Comparison of ENCODE assay signal across 1 cellular context in the genomic region with DNA sequence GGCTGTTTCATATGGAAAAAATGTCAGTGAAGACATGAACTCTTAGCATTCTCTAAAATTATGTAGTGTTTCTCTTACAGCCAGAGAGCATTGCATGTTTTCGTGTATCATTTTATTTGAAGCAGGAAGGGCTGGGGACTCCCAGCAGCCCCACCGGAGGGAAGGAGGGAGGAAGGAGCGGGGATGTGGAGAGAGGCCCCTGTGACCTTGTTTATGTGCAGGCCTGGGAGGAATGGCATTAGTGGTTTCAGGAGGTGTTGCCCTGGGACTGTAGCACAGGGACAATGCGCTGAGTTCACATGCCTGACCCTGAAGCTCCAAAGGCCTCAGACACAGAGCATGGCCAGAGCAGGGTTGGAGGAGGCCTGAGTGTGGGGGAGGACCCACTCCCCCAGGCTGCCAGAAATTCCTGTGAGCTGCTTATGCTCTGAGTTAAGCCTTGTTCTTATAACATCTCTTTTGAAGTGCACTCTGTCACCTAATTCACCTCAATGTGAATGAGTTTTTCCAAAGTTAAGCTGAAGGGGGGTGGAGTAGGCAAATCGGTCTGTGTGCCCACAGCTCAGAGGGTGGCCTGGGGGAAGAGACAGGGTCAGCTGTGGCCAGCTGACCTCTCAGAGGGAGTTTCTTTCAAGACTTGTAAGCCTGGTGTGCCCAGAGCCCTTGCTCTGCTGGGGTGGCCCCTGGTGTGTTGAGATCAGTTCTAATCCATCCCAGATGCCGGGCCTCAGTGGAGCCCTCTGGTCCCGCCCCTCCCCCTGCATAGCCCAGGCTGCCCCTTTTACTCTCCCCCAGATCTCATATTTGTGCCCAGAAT.
TF ChIP-seq lines count a peak whose summit lies in the region.

No MANE protein-coding gene starts in this region.

TF ChIP-seq in GM23338, 12 proteins besides CTCF, POLR2A, EP300 and RAD21 (continued from another document):
- TF ChIP-seq, protein P1, sequence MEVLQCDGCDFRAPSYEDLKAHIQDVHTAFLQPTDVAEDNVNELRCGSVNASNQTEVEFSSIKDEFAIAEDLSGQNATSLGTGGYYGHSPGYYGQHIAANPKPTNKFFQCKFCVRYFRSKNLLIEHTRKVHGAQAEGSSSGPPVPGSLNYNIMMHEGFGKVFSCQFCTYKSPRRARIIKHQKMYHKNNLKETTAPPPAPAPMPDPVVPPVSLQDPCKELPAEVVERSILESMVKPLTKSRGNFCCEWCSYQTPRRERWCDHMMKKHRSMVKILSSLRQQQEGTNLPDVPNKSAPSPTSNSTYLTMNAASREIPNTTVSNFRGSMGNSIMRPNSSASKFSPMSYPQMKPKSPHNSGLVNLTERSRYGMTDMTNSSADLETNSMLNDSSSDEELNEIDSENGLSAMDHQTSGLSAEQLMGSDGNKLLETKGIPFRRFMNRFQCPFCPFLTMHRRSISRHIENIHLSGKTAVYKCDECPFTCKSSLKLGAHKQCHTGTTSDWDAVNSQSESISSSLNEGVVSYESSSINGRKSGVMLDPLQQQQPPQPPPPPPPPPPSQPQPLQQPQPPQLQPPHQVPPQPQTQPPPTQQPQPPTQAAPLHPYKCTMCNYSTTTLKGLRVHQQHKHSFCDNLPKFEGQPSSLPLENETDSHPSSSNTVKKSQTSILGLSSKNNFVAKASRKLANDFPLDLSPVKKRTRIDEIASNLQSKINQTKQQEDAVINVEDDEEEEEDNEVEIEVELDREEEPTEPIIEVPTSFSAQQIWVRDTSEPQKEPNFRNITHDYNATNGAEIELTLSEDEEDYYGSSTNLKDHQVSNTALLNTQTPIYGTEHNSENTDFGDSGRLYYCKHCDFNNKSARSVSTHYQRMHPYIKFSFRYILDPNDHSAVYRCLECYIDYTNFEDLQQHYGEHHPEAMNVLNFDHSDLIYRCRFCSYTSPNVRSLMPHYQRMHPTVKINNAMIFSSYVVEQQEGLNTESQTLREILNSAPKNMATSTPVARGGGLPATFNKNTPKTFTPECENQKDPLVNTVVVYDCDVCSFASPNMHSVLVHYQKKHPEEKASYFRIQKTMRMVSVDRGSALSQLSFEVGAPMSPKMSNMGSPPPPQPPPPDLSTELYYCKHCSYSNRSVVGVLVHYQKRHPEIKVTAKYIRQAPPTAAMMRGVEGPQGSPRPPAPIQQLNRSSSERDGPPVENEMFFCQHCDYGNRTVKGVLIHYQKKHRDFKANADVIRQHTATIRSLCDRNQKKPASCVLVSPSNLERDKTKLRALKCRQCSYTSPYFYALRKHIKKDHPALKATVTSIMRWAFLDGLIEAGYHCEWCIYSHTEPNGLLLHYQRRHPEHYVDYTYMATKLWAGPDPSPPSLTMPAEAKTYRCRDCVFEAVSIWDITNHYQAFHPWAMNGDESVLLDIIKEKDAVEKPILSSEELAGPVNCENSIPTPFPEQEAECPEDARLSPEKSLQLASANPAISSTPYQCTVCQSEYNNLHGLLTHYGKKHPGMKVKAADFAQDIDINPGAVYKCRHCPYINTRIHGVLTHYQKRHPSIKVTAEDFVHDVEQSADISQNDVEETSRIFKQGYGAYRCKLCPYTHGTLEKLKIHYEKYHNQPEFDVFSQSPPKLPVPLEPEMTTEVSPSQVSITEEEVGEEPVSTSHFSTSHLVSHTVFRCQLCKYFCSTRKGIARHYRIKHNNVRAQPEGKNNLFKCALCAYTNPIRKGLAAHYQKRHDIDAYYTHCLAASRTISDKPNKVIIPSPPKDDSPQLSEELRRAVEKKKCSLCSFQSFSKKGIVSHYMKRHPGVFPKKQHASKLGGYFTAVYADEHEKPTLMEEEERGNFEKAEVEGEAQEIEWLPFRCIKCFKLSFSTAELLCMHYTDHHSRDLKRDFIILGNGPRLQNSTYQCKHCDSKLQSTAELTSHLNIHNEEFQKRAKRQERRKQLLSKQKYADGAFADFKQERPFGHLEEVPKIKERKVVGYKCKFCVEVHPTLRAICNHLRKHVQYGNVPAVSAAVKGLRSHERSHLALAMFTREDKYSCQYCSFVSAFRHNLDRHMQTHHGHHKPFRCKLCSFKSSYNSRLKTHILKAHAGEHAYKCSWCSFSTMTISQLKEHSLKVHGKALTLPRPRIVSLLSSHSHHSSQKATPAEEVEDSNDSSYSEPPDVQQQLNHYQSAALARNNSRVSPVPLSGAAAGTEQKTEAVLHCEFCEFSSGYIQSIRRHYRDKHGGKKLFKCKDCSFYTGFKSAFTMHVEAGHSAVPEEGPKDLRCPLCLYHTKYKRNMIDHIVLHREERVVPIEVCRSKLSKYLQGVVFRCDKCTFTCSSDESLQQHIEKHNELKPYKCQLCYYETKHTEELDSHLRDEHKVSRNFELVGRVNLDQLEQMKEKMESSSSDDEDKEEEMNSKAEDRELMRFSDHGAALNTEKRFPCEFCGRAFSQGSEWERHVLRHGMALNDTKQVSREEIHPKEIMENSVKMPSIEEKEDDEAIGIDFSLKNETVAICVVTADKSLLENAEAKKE (CRISPR knock-in tag; IDR thresholded peaks at IDR 0.05): no peak
- no peak for TF ChIP-seq ZNF331 (CRISPR knock-in tag; IDR thresholded peaks at IDR 0.05; ENCODE audit: low read depth)
